In the genomic region with DNA sequence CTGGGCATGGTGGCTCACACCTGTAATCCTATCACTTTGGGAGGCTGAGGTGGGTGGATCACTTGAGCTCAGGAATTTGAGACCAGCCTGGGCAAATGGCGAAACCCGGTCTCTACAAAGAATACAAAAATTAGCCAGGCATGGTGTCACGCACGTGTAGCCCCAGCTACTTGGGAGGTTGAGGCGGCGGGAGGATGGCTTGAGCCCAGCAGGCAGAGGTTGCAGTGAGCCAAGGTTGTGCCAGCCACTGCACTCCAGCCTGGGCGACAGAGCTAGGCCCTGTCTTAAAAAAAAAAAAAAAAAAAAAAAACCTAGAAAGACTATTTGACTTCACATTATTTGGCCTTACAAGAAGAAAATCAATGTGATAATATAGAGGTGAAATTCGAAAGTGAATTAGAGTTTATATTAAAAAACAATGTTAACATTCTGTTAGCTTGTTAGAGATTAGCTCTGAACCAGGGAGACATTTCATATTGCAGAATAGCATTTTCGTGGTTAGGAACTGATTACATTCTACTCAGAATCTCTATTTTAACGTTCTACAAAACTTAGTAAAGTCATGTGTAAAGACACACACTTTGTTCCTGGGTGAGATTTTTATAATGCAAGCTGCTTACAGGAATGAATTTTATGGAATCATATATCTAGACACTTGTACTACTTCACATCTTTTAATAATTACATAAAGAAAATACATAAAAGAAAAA, we compare ENCODE assay signal across 31 cellular contexts.
"Had no signal": no experiment of that assay in that cellular context is flagged by ENCODE, and none has a peak within 500 bp of the region (broad histone marks: within the 10 kb centered on the region; RNA-seq: fewer than 3 reads in every experiment).

No MANE protein-coding gene starts in this region.

- H3K9me3 Mint-ChIP-seq: dendritic cell treated with granulocyte-macrophage colony-stimulating factor and Interleukin-4, amounts not matched to agents 40 ng/mL and 50 ng/mL, for 4 days; endodermal cell; memory B cell; naive B cell; natural killer cell treated with Interleukin-12 subunit alpha and Interleukin-12 subunit beta and Interleukin-15 and Interleukin-18, amount 100 ng/mL, for 72 hours; neural crest cell; stimulated activated naive CD8-positive, alpha-beta T cell treated with anti-CD3 and anti-CD28 coated beads, Interleukin-15, amount 100 ng/mL, for 72 hours had no signal

- DNase-seq: colonic mucosa; effector CD8-positive, alpha-beta T cell; endodermal cell; foreskin melanocyte; glutamatergic neuron; heart right ventricle; hippocampal formation; islet precursor cell; left ventricle myocardium superior; lower lobe of right lung; naive B cell; right lobe of liver; small intestine; stimulated activated CD4-positive, alpha-beta T cell treated with anti-CD3 and anti-CD28 coated beads, Interleukin-12 subunit alpha, Interleukin-12 subunit beta, amount 100 ng/mL, for 4 hours; stimulated activated CD4-positive, alpha-beta T cell treated with anti-CD3 and anti-CD28 coated beads, Interleukin-1b, Interleukin-23, amount 100 ng/mL, for 48 hours; stimulated activated CD4-positive, alpha-beta T cell treated with anti-CD3 and anti-CD28 coated beads, Interleukin-4, amount 100 ng/mL, for 1 hour; stimulated activated CD8-positive, alpha-beta memory T cell treated with anti-CD3 and anti-CD28 coated beads, Interleukin-4, amount 100 ng/mL, for 48 hours; stimulated activated naive CD4-positive, alpha-beta T cell; stimulated activated naive CD8-positive, alpha-beta T cell treated with anti-CD3 and anti-CD28 coated beads, Interleukin-15, amount 100 ng/mL, for 72 hours; tibial artery had no signal

- H3K9me3 ChIP-seq: colonic mucosa, esophagus muscularis mucosa, heart right ventricle, lower lobe of right lung, mucosa of descending colon, right lobe of liver, tibial artery, upper lobe of left lung had no signal

- H3K4me3 ChIP-seq: colonic mucosa, esophagus muscularis mucosa, heart right ventricle, lower lobe of right lung, mucosa of descending colon, right lobe of liver, tibial artery, upper lobe of left lung had no signal

- H3K4me1 Mint-ChIP-seq: memory B cell; neural crest cell; stimulated activated naive CD8-positive, alpha-beta T cell treated with anti-CD3 and anti-CD28 coated beads, Interleukin-15, amount 100 ng/mL, for 72 hours had no signal

- H3K36me3 ChIP-seq: colonic mucosa, right lobe of liver, upper lobe of left lung had no signal

- H3K27ac Mint-ChIP-seq: dendritic cell treated with granulocyte-macrophage colony-stimulating factor and Interleukin-4, amounts not matched to agents 40 ng/mL and 50 ng/mL, for 4 days; endodermal cell; memory B cell; naive B cell; natural killer cell treated with Interleukin-12 subunit alpha and Interleukin-12 subunit beta and Interleukin-15 and Interleukin-18, amount 100 ng/mL, for 72 hours; progenitor cell of endocrine pancreas had no signal

- H3K4me3 Mint-ChIP-seq: dendritic cell treated with granulocyte-macrophage colony-stimulating factor and Interleukin-4, amounts not matched to agents 40 ng/mL and 50 ng/mL, for 4 days; endodermal cell; memory B cell; naive B cell; natural killer cell treated with Interleukin-12 subunit alpha and Interleukin-12 subunit beta and Interleukin-15 and Interleukin-18, amount 100 ng/mL, for 72 hours; neural crest cell; stimulated activated naive CD8-positive, alpha-beta T cell treated with anti-CD3 and anti-CD28 coated beads, Interleukin-15, amount 100 ng/mL, for 72 hours had no signal

- H3K27me3 ChIP-seq: colonic mucosa, esophagus muscularis mucosa, heart right ventricle, right lobe of liver, tibial artery, upper lobe of left lung had no signal

- FAIRE-seq: small intestine, urothelium cell line had no signal

- H3K9ac ChIP-seq: parathyroid adenoma had no signal

- H3K27ac ChIP-seq: colonic mucosa, epithelial cell of prostate, esophagus muscularis mucosa, heart right ventricle, lower lobe of right lung, parathyroid adenoma, right lobe of liver, tibial artery, upper lobe of left lung had no signal

- H3K27me3 Mint-ChIP-seq: dendritic cell treated with granulocyte-macrophage colony-stimulating factor and Interleukin-4, amounts not matched to agents 40 ng/mL and 50 ng/mL, for 4 days; memory B cell; naive B cell; natural killer cell treated with Interleukin-12 subunit alpha and Interleukin-12 subunit beta and Interleukin-15 and Interleukin-18, amount 100 ng/mL, for 72 hours; stimulated activated naive CD8-positive, alpha-beta T cell treated with anti-CD3 and anti-CD28 coated beads, Interleukin-15, amount 100 ng/mL, for 72 hours had no signal

- ATAC-seq: lower lobe of right lung; mucosa of descending colon; natural killer cell treated with Interleukin-12 subunit alpha and Interleukin-12 subunit beta and Interleukin-15 and Interleukin-18, amount 100 ng/mL, for 72 hours; right lobe of liver; stimulated activated naive CD8-positive, alpha-beta T cell treated with anti-CD3 and anti-CD28 coated beads, Interleukin-15, amount 100 ng/mL, for 72 hours had no signal

- H3K4me1 ChIP-seq: colonic mucosa, lower lobe of right lung, parathyroid adenoma, right lobe of liver, upper lobe of left lung had no signal
